ENCODE assay signal across 17 cellular contexts in genomic region chr12:3288690-3289089, GRCh38.
"Had no signal": no experiment of that assay in that cellular context is flagged by ENCODE, and none has a peak within 500 bp of the region (broad histone marks: within the 10 kb centered on the region; RNA-seq: fewer than 3 reads in every experiment).

No MANE protein-coding gene starts in this region.

- H3K4me3 Mint-ChIP-seq: activated B cell treated with CpG ODN at 0.5 μM for 24 hours; activated CD4-positive, alpha-beta memory T cell treated with anti-CD3 and anti-CD28 coated beads for 36 hours; activated naive CD8-positive, alpha-beta T cell treated with anti-CD3 and anti-CD28 coated beads, Interleukin-2, amount 10 ng/mL, durations not matched to agents 7 days and 5 days; natural killer cell; stimulated activated effector memory CD8-positive, alpha-beta T cell treated with anti-CD3 and anti-CD28 coated beads, Interleukin-12 subunit alpha, Interleukin-12 subunit beta, amount 100 ng/mL, for 72 hours; type B pancreatic cell had no signal

- H3K36me3 Mint-ChIP-seq: activated CD4-positive, alpha-beta memory T cell treated with anti-CD3 and anti-CD28 coated beads for 36 hours; activated naive CD8-positive, alpha-beta T cell treated with anti-CD3 and anti-CD28 coated beads, Interleukin-2, amount 10 ng/mL, durations not matched to agents 7 days and 5 days; natural killer cell; stimulated activated effector memory CD8-positive, alpha-beta T cell treated with anti-CD3 and anti-CD28 coated beads, Interleukin-12 subunit alpha, Interleukin-12 subunit beta, amount 100 ng/mL, for 72 hours; type B pancreatic cell had no signal

- H3K36me3 ChIP-seq: colonic mucosa had no signal

- DNase-seq: activated B cell treated with CpG ODN at 0.5 μM for 24 hours; activated CD4-positive, alpha-beta memory T cell treated with anti-CD3 and anti-CD28 coated beads for 36 hours; activated CD4-positive, alpha-beta T cell treated with anti-CD3 and anti-CD28 coated beads for 4 hours; activated naive CD8-positive, alpha-beta T cell treated with anti-CD3 and anti-CD28 coated beads, Interleukin-2, amount 10 ng/mL, durations not matched to agents 7 days and 5 days; activated T-cell treated with anti-CD3 and anti-CD28 coated beads for 4 hours; colonic mucosa; erythroblast; lower lobe of right lung; natural killer cell; right lobe of liver; small intestine; stimulated activated CD4-positive, alpha-beta T cell treated with anti-CD3 and anti-CD28 coated beads, Interleukin-15, amount 100 ng/mL, for 24 hours; stimulated activated CD4-positive, alpha-beta T cell treated with anti-CD3 and anti-CD28 coated beads, Interleukin-2, amount 100 ng/mL, for 48 hours; testis had no signal

- H3K4me3 ChIP-seq: colonic mucosa, lower lobe of right lung, right lobe of liver, testis had no signal

- H3K9me3 ChIP-seq: colonic mucosa, lower lobe of right lung, right lobe of liver, testis had no signal

- H3K4me1 Mint-ChIP-seq: activated B cell treated with CpG ODN at 0.5 μM for 24 hours; activated naive CD8-positive, alpha-beta T cell treated with anti-CD3 and anti-CD28 coated beads, Interleukin-2, amount 10 ng/mL, durations not matched to agents 7 days and 5 days; natural killer cell had no signal

- H3K27me3 Mint-ChIP-seq: activated CD4-positive, alpha-beta memory T cell treated with anti-CD3 and anti-CD28 coated beads for 36 hours; activated naive CD8-positive, alpha-beta T cell treated with anti-CD3 and anti-CD28 coated beads, Interleukin-2, amount 10 ng/mL, durations not matched to agents 7 days and 5 days had no signal

- H3K27ac ChIP-seq: colonic mucosa, lower lobe of right lung, parathyroid adenoma, right lobe of liver, testis had no signal

- H3K9ac ChIP-seq: parathyroid adenoma had no signal

- H3K9me3 Mint-ChIP-seq: activated B cell treated with CpG ODN at 0.5 μM for 24 hours; activated CD4-positive, alpha-beta memory T cell treated with anti-CD3 and anti-CD28 coated beads for 36 hours; activated naive CD8-positive, alpha-beta T cell treated with anti-CD3 and anti-CD28 coated beads, Interleukin-2, amount 10 ng/mL, durations not matched to agents 7 days and 5 days; natural killer cell; stimulated activated effector memory CD8-positive, alpha-beta T cell treated with anti-CD3 and anti-CD28 coated beads, Interleukin-12 subunit alpha, Interleukin-12 subunit beta, amount 100 ng/mL, for 72 hours; type B pancreatic cell had no signal

- H3K4me1 ChIP-seq: colonic mucosa, lower lobe of right lung, parathyroid adenoma, right lobe of liver, testis had no signal

- H3K27ac Mint-ChIP-seq: activated B cell treated with CpG ODN at 0.5 μM for 24 hours; activated CD4-positive, alpha-beta memory T cell treated with anti-CD3 and anti-CD28 coated beads for 36 hours; activated naive CD8-positive, alpha-beta T cell treated with anti-CD3 and anti-CD28 coated beads, Interleukin-2, amount 10 ng/mL, durations not matched to agents 7 days and 5 days; natural killer cell; stimulated activated effector memory CD8-positive, alpha-beta T cell treated with anti-CD3 and anti-CD28 coated beads, Interleukin-12 subunit alpha, Interleukin-12 subunit beta, amount 100 ng/mL, for 72 hours; type B pancreatic cell had no signal

- H3K27me3 ChIP-seq: colonic mucosa, right lobe of liver, testis had no signal
